12 cellular contexts compared by ENCODE assay signal in the genomic region with DNA sequence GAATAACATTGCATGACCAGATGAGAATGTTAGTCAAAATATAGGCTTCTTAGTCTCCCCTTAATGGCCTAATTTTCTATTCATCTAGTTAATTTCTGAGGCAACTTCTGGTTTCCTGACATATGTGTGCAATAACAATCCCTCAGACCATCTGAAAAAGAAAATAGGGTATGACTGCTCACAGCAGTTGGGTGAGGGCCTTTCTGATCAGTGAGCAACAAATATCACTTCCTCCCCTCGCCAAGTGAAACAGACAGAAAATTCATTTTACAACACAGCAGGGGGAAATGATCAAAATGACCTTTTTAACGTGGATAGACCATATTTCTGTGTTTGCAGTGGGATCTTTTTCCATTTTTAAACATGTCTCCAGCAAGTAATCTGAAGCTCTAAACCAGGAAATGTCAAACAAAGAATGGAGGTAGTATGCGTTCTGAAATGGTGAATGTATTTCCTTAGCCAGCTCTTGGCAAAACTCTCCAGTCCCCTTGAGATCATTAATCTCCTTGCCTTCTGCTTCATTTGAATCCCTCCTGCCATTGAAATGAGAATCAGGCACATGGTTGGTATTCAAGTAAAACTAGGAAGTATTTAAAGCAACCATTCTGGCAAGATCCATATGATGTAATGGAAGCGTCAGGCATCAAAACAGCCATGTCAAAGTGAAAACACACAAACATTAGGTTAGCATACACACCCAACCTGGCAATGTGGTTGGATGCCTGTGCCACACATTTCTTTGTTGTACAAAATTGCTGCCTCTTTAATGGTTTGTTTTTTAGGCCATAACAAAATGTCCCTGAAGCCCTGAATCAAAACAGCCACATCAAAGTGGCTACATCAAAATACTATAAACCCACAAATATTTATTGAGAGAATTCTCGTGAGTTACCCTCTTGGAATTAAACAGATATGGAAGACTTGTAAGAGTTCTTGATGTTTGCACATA.
DNase-seq lines count a peak whose midpoint lies in the region; ATAC-seq, FAIRE-seq and TF ChIP-seq lines count a peak whose summit lies in the region.
"Had no signal": no experiment of that assay in that cellular context is flagged by ENCODE, and none has a peak within 500 bp of the region (broad histone marks: within the 10 kb centered on the region; RNA-seq: fewer than 3 reads in every experiment).

No MANE protein-coding gene starts in this region.

- no peaks in the 10 kb centered on the region for H3K79me1 ChIP-seq in H1 (ENCODE audit: low read depth, low read length)

- no peak overlapping the region for H3K14ac ChIP-seq in H1 (ENCODE audit: insufficient read length)

- H2AFZ ChIP-seq in H1 (ENCODE audit: low read length) (0 out of 2 replicates have a peak overlapping the region, but pooled peaks have one; percentile 14), PC-3 (ENCODE audit: low read length) (no peak overlapping the region)

- H2BK15ac ChIP-seq in H1 (ENCODE audit: low read length), result no peak overlapping the region

- no peak overlapping the region for H3K9ac ChIP-seq in BLaER1
- H3K9ac ChIP-seq in H1 (replicated peaks in 1 of 4; ENCODE audit: extremely low read depth in 1 of 4, low read depth in 3 of 4, low read length in 3 of 4), result no peak overlapping the region
- H3K9ac ChIP-seq in PC-3 (ENCODE audit: low read length), result no peak overlapping the region

- intact Hi-C loops in PC-3 (cut with micrococcal nuclease) (no loop called here), left lung (cut with DNase I) (no loop called here)

- H2BK120ac ChIP-seq in H1 (replicated peaks; ENCODE audit: low read depth, low read length), result no peak overlapping the region

- TF ChIP-seq EP300 in H1 (IDR thresholded peaks at IDR 0.05; ENCODE audit: borderline replicate concordance in 1 of 2, low read depth in 2 of 2, low read length in 2 of 2), result no peak

- H2BK12ac ChIP-seq in H1 (ENCODE audit: low read depth, low read length), result no peak overlapping the region

- H3K27ac ChIP-seq in BLaER1 (0 out of 2 replicates have a peak overlapping the region, but pooled peaks have one; percentile 7), H1 (ENCODE audit: low read depth, low read length) (no peak overlapping the region), PC-3 (ENCODE audit: low read length) (no peak overlapping the region), left lung (no peak overlapping the region)
- H3K27ac ChIP-seq: breast epithelium, thyroid gland had no signal

- H3K4me3 ChIP-seq in BLaER1 (no peak overlapping the region), H1 (ENCODE audit: extremely low read depth in 1 of 4, insufficient read depth in 2 of 4, low read depth in 3 of 4, low read length in 4 of 4) (no peak overlapping the region), PC-3 (ENCODE audit: low read length) (no peak overlapping the region), left lung (no peak overlapping the region)
- H3K4me3 ChIP-seq: breast epithelium, thyroid gland had no signal

- POLR2A ChIA-PET in H1 (lab: Charles Lee; ENCODE audit: partially characterized antibody) (no interaction called here), PC-3 (lab: Charles Lee; ENCODE audit: unreplicated experiment) (no interaction called here)

- ATAC-seq in PC-3, result no peak
- ATAC-seq in left lung, result no peak
- no peak for ATAC-seq in GM19463 (IDR thresholded peaks at IDR 0.05; ENCODE audit: unreplicated experiment)

- H3K18ac ChIP-seq in H1 (ENCODE audit: extremely low read depth, low read length), result no peak overlapping the region

- H4K5ac ChIP-seq in H1 (ENCODE audit: insufficient read length, low read depth, low read length), result no peak overlapping the region

- H3K27me3 ChIP-seq in BLaER1, result no peaks in the 10 kb centered on the region
- H3K27me3 ChIP-seq in H1 (replicated peaks in 1 of 4; ENCODE audit: control insufficient read depth in 3 of 4, extremely low read depth in 1 of 4, insufficient read depth in 3 of 4, low read length in 3 of 4), result no peaks in the 10 kb centered on the region; a peak in 1 of 7 replicates
- no peaks in the 10 kb centered on the region for H3K27me3 ChIP-seq in PC-3 (ENCODE audit: low read length)
- H3K27me3 ChIP-seq in left lung, result no peaks in the 10 kb centered on the region
- H3K27me3 ChIP-seq: breast epithelium, thyroid gland had no signal

- no peak overlapping the region for H3K4ac ChIP-seq in H1 (replicated peaks; ENCODE audit: insufficient read length, low read depth, low read length)

- H3K56ac ChIP-seq in H1 (replicated peaks; ENCODE audit: insufficient read length, low read depth, low read length), result no peak overlapping the region

- H4K20me1 ChIP-seq in BLaER1 (no peaks in the 10 kb centered on the region), H1 (replicated peaks in 1 of 2; ENCODE audit: control insufficient read depth in 1 of 2, insufficient read depth in 2 of 2, low read length in 2 of 2) (no peaks in the 10 kb centered on the region), PC-3 (ENCODE audit: low read length) (no peaks in the 10 kb centered on the region)

- FAIRE-seq in GM19239 (lab: Jason Lieb, UNC) (peak; percentile 76), H1 (lab: Jason Lieb, UNC) (no peak)

- H3K9me3 ChIP-seq in BLaER1 (peaks cover 5% of the 10 kb centered on the region; the same call in 1 of the 2 replicates), H1 (ENCODE audit: insufficient read depth in 2 of 2, low read depth in 1 of 2, low read length in 1 of 2) (no peaks in the 10 kb centered on the region), PC-3 (ENCODE audit: low read length) (no peaks in the 10 kb centered on the region), left lung (no peaks in the 10 kb centered on the region)
- H3K9me3 ChIP-seq: breast epithelium, thyroid gland had no signal

- H4K8ac ChIP-seq in H1 (ENCODE audit: extremely low read depth, insufficient read depth, low read length), result no peak overlapping the region

- TF ChIP-seq CTCF in H1 (IDR thresholded peaks at IDR 0.05; ENCODE audit: control extremely low read depth in 1 of 3, insufficient read depth in 1 of 3, low read depth in 1 of 3, low read length in 3 of 3) (no peak), PC-3 (conservative IDR thresholded peaks at IDR 0.05; ENCODE audit: low read depth, low read length) (no peak), left lung (IDR thresholded peaks at IDR 0.05) (no peak)

- TF ChIP-seq RAD21 in H1 (IDR thresholded peaks at IDR 0.05 in 1 of 2, conservative IDR thresholded peaks at IDR 0.05 in 1 of 2; ENCODE audit: low read depth in 2 of 2, low read length in 2 of 2), result no peak

- no peaks in the 10 kb centered on the region for H3K79me2 ChIP-seq in H1 (ENCODE audit: control insufficient read depth in 1 of 2, insufficient read depth in 2 of 2, low read length in 2 of 2)
- no peaks in the 10 kb centered on the region for H3K79me2 ChIP-seq in PC-3 (ENCODE audit: low read length)

- WGBS in H1 (ENCODE audit: extremely low coverage in 1 of 2, insufficient coverage in 1 of 2, insufficient read length in 1 of 2, insufficient replicate concordance in 2 of 2, low coverage in 1 of 2, low lambda C conversion rate in 2 of 2, missing lambda C conversion rate in 1 of 2), 2 experiments, result 77% methylated on average over 5 of the region's 5 CpGs; no CpG with 5 or more reads in 1 of the 2 experiments

- CTCF ChIA-PET in H1 (lab: Charles Lee; ENCODE audit: partially characterized antibody), result interaction anchor here (0.8 to 1.6 kb wide), 4 partner anchors 10 to 14 kb away, joined by 3 to 5 read pairs (median 4); no protein-coding TSS in a partner anchor
- CTCF ChIA-PET in PC-3 (lab: Charles Lee), result no interaction called here

- H3F3A ChIP-seq in PC-3 (ENCODE audit: low read length, unreplicated experiment), result no peaks in the 10 kb centered on the region

- BruUV-seq in PC-3 (replicated peaks; lab: Mats Ljungman, UMichigan), result no TSS peak

- no peak for DNase-seq in GM19239 (ENCODE audit: insufficient read length, low spot score)
- peak; percentile 75 for DNase-seq in MV-4-11 (lab: John Stamatoyannopoulos, UW)
- DNase-seq in H1 (ENCODE audit: low read depth in 1 of 2, low spot score in 2 of 2), result no peak
- no peak for DNase-seq in NCI-H2196 treated with DMSO at 0.1 percent for 48 hours (lab: John Stamatoyannopoulos, UW; ENCODE audit: unreplicated experiment)
- no peak for DNase-seq in PC-3
- no peak for DNase-seq in left lung
- DNase-seq: kidney glomerular epithelial cell, NCI-H1048, thyroid gland had no signal

- H3K4me2 ChIP-seq in BLaER1 (peak overlapping the region; percentile 31), H1 (ENCODE audit: insufficient read depth in 1 of 2, low read depth in 2 of 2, low read length in 2 of 2) (no peak overlapping the region), PC-3 (ENCODE audit: low read length) (no peak overlapping the region)

- H3K23me2 ChIP-seq in H1 (ENCODE audit: low read depth, low read length), result no peaks in the 10 kb centered on the region; the same call in 1 of the 2 replicates

- no peak overlapping the region for H4K91ac ChIP-seq in H1 (replicated peaks; ENCODE audit: insufficient read length, low read length)

- H2BK5ac ChIP-seq in H1 (ENCODE audit: low read depth, low read length), result no peak overlapping the region

- H2AK5ac ChIP-seq in H1 (ENCODE audit: low read depth, low read length), result no peak overlapping the region

- peaks cover 42% of the 10 kb centered on the region for H3K4me1 ChIP-seq in BLaER1
- peaks cover 0 to 5% (median 0%) of the 10 kb centered on the region in 4 experiments; a peak in 1 of 7 replicates for H3K4me1 ChIP-seq in H1 (replicated peaks in 1 of 4; ENCODE audit: control insufficient read depth in 3 of 4, insufficient read depth in 4 of 4, low read length in 3 of 4)
- H3K4me1 ChIP-seq in PC-3 (ENCODE audit: insufficient read depth, low read length), result peaks cover 5% of the 10 kb centered on the region; the same call in 1 of the 2 replicates
- no peaks in the 10 kb centered on the region for H3K4me1 ChIP-seq in left lung
- H3K4me1 ChIP-seq: breast epithelium, thyroid gland had no signal

- no peak overlapping the region for H2BK20ac ChIP-seq in H1 (ENCODE audit: low read length)

- no peak for TF ChIP-seq POLR2A in H1 (IDR thresholded peaks at IDR 0.05; ENCODE audit: control extremely low read depth in 1 of 2, low read depth in 2 of 2, low read length in 2 of 2)

- H3K9me2 ChIP-seq in PC-3 (replicated peaks; ENCODE audit: low read length), result no peaks in the 10 kb centered on the region

- H3K36me3 ChIP-seq in BLaER1 (no peaks in the 10 kb centered on the region), H1 (ENCODE audit: control insufficient read depth in 2 of 4, insufficient read depth in 4 of 4, low read length in 3 of 4) (no peaks in the 10 kb centered on the region), PC-3 (ENCODE audit: low read depth, low read length) (no peaks in the 10 kb centered on the region), left lung (no peaks in the 10 kb centered on the region)
- H3K36me3 ChIP-seq: breast epithelium, thyroid gland had no signal

- H3K23ac ChIP-seq in H1 (ENCODE audit: insufficient read length), result no peak overlapping the region

TF ChIP-seq in H1, 55 proteins besides CTCF, POLR2A, EP300 and RAD21:
- no peak for TF ChIP-seq CBX5 (IDR thresholded peaks at IDR 0.05; ENCODE audit: low read depth, low read length)
